Comparison of ENCODE assay signal across 7 cellular contexts in genomic region chr5:140575309-140575708, GRCh38. TPM values are rescaled to one million over a fixed set of nuclear protein-coding genes. Genes with fewer than 3 reads are reported as not detected.
DNase-seq lines count a peak whose midpoint lies in the region; ATAC-seq, FAIRE-seq and TF ChIP-seq lines count a peak whose summit lies in the region.
"Had no signal": no experiment of that assay in that cellular context is flagged by ENCODE, and none has a peak within 500 bp of the region (broad histone marks: within the 10 kb centered on the region; RNA-seq: fewer than 3 reads in every experiment).

No MANE protein-coding gene starts in this region.

- FAIRE-seq in urothelium cell line (lab: Jason Lieb, UNC): no peak
- FAIRE-seq: TTC549 had no signal

- no peak overlapping the region for H2BK15ac ChIP-seq in mesendoderm (replicated peaks; ENCODE audit: low read depth)

- H3K4me3 ChIP-seq in GM23338 (no peak overlapping the region), mesendoderm (ENCODE audit: low read length) (no peak overlapping the region)

- H3K27me3 Mint-ChIP-seq in GM23338 (ENCODE audit: insufficient read depth, low read depth, poor library complexity): no peaks in the 10 kb centered on the region
- H3K27me3 Mint-ChIP-seq in WTC11 (ENCODE audit: low read depth): peaks cover 5% of the 10 kb centered on the region

- H3K9me3 Mint-ChIP-seq in GM23338 (no peaks in the 10 kb centered on the region), WTC11 (no peaks in the 10 kb centered on the region; the same call in 1 of the 2 replicates)

- peak overlapping the region; percentile 10 for H2BK5ac ChIP-seq in mesendoderm (ENCODE audit: low read length)

- peak; percentile 56 to 84 for TF ChIP-seq CTCF in GM23338 (conservative IDR thresholded peaks at IDR 0.05; ENCODE audit: low read depth in 2 of 2)
- no peak for TF ChIP-seq CTCF in WTC11 (IDR thresholded peaks at IDR 0.05)

- no peak overlapping the region for H2BK120ac ChIP-seq in mesendoderm (ENCODE audit: low read depth, low read length)

- H3K9ac ChIP-seq in mesendoderm (ENCODE audit: low read length): no peak overlapping the region

- H3K9me2 ChIP-seq in GM23338 (ENCODE audit: insufficient read depth): no peaks in the 10 kb centered on the region

- WGBS in mesendoderm (ENCODE audit: extremely low coverage, insufficient coverage, low lambda C conversion rate): no CpG with 5 or more reads among the region's 8 CpGs

- no peak overlapping the region for H3K18ac ChIP-seq in mesendoderm (ENCODE audit: low read length)

- no peaks in the 10 kb centered on the region for H4K20me1 ChIP-seq in GM23338 (replicated peaks; ENCODE audit: insufficient read depth)

- H3K79me2 ChIP-seq in GM23338 (replicated peaks; ENCODE audit: insufficient read depth) (no peaks in the 10 kb centered on the region), mesendoderm (ENCODE audit: control insufficient read depth, insufficient read depth, low read length) (no peaks in the 10 kb centered on the region)

- H3K4me1 Mint-ChIP-seq in GM23338 (no peaks in the 10 kb centered on the region), WTC11 (no peaks in the 10 kb centered on the region)

- H3K4ac ChIP-seq in mesendoderm (ENCODE audit: low read depth, low read length): peak overlapping the region; percentile 2

- H2AFZ ChIP-seq in GM23338: no peak overlapping the region

- POLR2A ChIA-PET in WTC11 (lab: Charles Lee): no interaction called here

- H3F3A ChIP-seq in GM23338 (replicated peaks; ENCODE audit: low read depth): no peaks in the 10 kb centered on the region

- H3K4me1 ChIP-seq in GM23338 (ENCODE audit: insufficient read depth) (no peaks in the 10 kb centered on the region), mesendoderm (ENCODE audit: control insufficient read depth, low read depth, low read length) (peaks cover 5% of the 10 kb centered on the region)

- DNase-seq in GM23338 (ENCODE audit: low spot score): peak; percentile 60
- peak; percentile 60 for DNase-seq in WTC11 (ENCODE audit: low spot score)
- peak; percentile 57 for DNase-seq in mesendoderm
- no peak for DNase-seq in urothelium cell line (ENCODE audit: low spot score)
- no peak for DNase-seq in COLO829 (ENCODE audit: low spot score)
- no peak for DNase-seq in activated effector memory CD4-positive, alpha-beta T cell treated with Interleukin-2 at 50 U/mL for 16 hours

- H3K27ac Mint-ChIP-seq in GM23338 (no peak overlapping the region), WTC11 (0 out of 2 replicates have a peak overlapping the region, but pooled peaks have one; percentile 45)

- H3K27me3 ChIP-seq in GM23338 (ENCODE audit: insufficient read depth): no peaks in the 10 kb centered on the region
- H3K27me3 ChIP-seq in mesendoderm (ENCODE audit: insufficient read depth, low read length, poor library complexity): no peaks in the 10 kb centered on the region

- H3K36me3 ChIP-seq in GM23338 (ENCODE audit: insufficient read depth): no peaks in the 10 kb centered on the region
- H3K36me3 ChIP-seq in mesendoderm (ENCODE audit: control insufficient read depth, insufficient read depth, low read length): no peaks in the 10 kb centered on the region

- H3K36me3 Mint-ChIP-seq in GM23338 (ENCODE audit: low read depth) (no peaks in the 10 kb centered on the region), WTC11 (no peaks in the 10 kb centered on the region)

- ATAC-seq in GM23338: peak; percentile 80
- ATAC-seq in WTC11: peak; percentile 66

- no peak overlapping the region for H3K4me3 Mint-ChIP-seq in GM23338
- H3K4me3 Mint-ChIP-seq in WTC11: no peak overlapping the region

- CTCF ChIA-PET in WTC11 (lab: Charles Lee): no interaction called here

- H3K56ac ChIP-seq in mesendoderm (ENCODE audit: low read length): peak overlapping the region; percentile 40

- H3K27ac ChIP-seq in GM23338 (ENCODE audit: low read depth): no peak overlapping the region
- H3K27ac ChIP-seq in mesendoderm (ENCODE audit: low read depth, low read length): peak overlapping the region; percentile 3

- H3K23ac ChIP-seq in mesendoderm (ENCODE audit: low read length): no peak overlapping the region

- H4K8ac ChIP-seq in mesendoderm (ENCODE audit: low read depth, low read length): no peak overlapping the region

- H4K5ac ChIP-seq in mesendoderm (ENCODE audit: low read length): no peak overlapping the region

- no peak overlapping the region for H3K4me2 ChIP-seq in GM23338
- no peak overlapping the region for H3K4me2 ChIP-seq in mesendoderm (ENCODE audit: low read length)

- no peak overlapping the region for H2AK5ac ChIP-seq in mesendoderm (ENCODE audit: low read length)

- H3K79me1 ChIP-seq in mesendoderm (ENCODE audit: low read length): no peaks in the 10 kb centered on the region

TF ChIP-seq in GM23338, 12 proteins besides CTCF, POLR2A, EP300 and RAD21 (continues in another document):
- no peak for TF ChIP-seq ZNF331 (CRISPR knock-in tag; IDR thresholded peaks at IDR 0.05; ENCODE audit: low read depth)
- TF ChIP-seq EZH2 (IDR thresholded peaks at IDR 0.05; ENCODE audit: low read depth, unreplicated experiment): no peak
- TF ChIP-seq ZNF114 (CRISPR knock-in tag; IDR thresholded peaks at IDR 0.05): no peak
- TF ChIP-seq POLR2AphosphoS5 (IDR thresholded peaks at IDR 0.05; ENCODE audit: low read depth): no peak
- TF ChIP-seq ETS1 (IDR thresholded peaks at IDR 0.05): no peak

TF ChIP-seq in WTC11, 78 proteins besides CTCF, POLR2A, EP300 and RAD21 (continues in another document):
- TF ChIP-seq ATF3 (CRISPR knock-in tag; conservative IDR thresholded peaks at IDR 0.05) (no peak), E2F1 (CRISPR knock-in tag; IDR thresholded peaks at IDR 0.05) (no peak), ATF1 (CRISPR knock-in tag; IDR thresholded peaks at IDR 0.05) (no peak), ZNF671 (CRISPR knock-in tag; IDR thresholded peaks at IDR 0.05) (no peak), ERG (CRISPR knock-in tag; IDR thresholded peaks at IDR 0.05) (no peak), RORB (CRISPR knock-in tag; IDR thresholded peaks at IDR 0.05) (no peak), CREB1 (CRISPR knock-in tag; IDR thresholded peaks at IDR 0.05) (no peak), ETV6 (CRISPR knock-in tag; IDR thresholded peaks at IDR 0.05) (no peak), ZNF263 (CRISPR knock-in tag; IDR thresholded peaks at IDR 0.05; ENCODE audit: low read depth) (no peak)

RNA-seq across cellular contexts. Expression of gene SLC35A4, which starts 10.7 kb away (rescaled TPM):
- total RNA-seq in GM23338 (2014; rRNA removed; shearing (Covaris generic)): 34.4 and 39.1 TPM in 2 replicates
- polyA plus RNA-seq in GM23338 (2016; fragmentation: Nextera tagmentation; extraction: Ambion mirVana): 17.7 and 19.0 TPM in 2 replicates
- total RNA-seq in WTC11 (2021): 74.7 to 75.7 TPM (median 74.8 TPM) in 3 replicates
- 96.0 TPM for polyA plus RNA-seq in mesendoderm (2013, experiment 1 of 2)
- 90.8 TPM for polyA plus RNA-seq in mesendoderm (2013, experiment 2 of 2)

RNA-seq across cellular contexts. Expression of gene APBB3, which starts 10.9 kb away (rescaled TPM):
- total RNA-seq in GM23338 (2014; rRNA removed; shearing (Covaris generic)): 10.2 and 15.4 TPM in 2 replicates
- 7.7 and 9.0 TPM in 2 replicates for polyA plus RNA-seq in GM23338 (2016; fragmentation: Nextera tagmentation; extraction: Ambion mirVana)
- 23.7 to 25.9 TPM (median 25.2 TPM) in 3 replicates for total RNA-seq in WTC11 (2021)
- polyA plus RNA-seq in mesendoderm (2013, experiment 1 of 2): 5.6 TPM
- 4.8 TPM for polyA plus RNA-seq in mesendoderm (2013, experiment 2 of 2)

RNA-seq across cellular contexts. Expression of gene SRA1, which starts 18.0 kb away (rescaled TPM):
- total RNA-seq in GM23338 (2014; rRNA removed; shearing (Covaris generic)): 29.7 and 38.4 TPM in 2 replicates
- polyA plus RNA-seq in GM23338 (2016; fragmentation: Nextera tagmentation; extraction: Ambion mirVana): 67.2 and 74.7 TPM in 2 replicates
- total RNA-seq in WTC11 (2021): 34.5 to 37.8 TPM (median 34.6 TPM) in 3 replicates
- 33.0 TPM for polyA plus RNA-seq in mesendoderm (2013, experiment 1 of 2)
- polyA plus RNA-seq in mesendoderm (2013, experiment 2 of 2): 33.3 TPM

RNA-seq across cellular contexts. Expression of gene EIF4EBP3, which starts 27.8 kb away (rescaled TPM):
- 2.4 TPM in 1 of 2 replicates, not detected in the other for total RNA-seq in GM23338 (2014; rRNA removed; shearing (Covaris generic))
- 20.2 and 21.5 TPM in 2 replicates for polyA plus RNA-seq in GM23338 (2016; fragmentation: Nextera tagmentation; extraction: Ambion mirVana)
- 8.4 to 9.8 TPM (median 8.8 TPM) in 3 replicates for total RNA-seq in WTC11 (2021)
- 13.5 TPM for polyA plus RNA-seq in mesendoderm (2013, experiment 1 of 2)
- polyA plus RNA-seq in mesendoderm (2013, experiment 2 of 2): 13.7 TPM

RNA-seq across cellular contexts. Expression of gene CD14, which starts 57.7 kb away (rescaled TPM):
- not detected in 2 replicates for total RNA-seq in GM23338 (2014; rRNA removed; shearing (Covaris generic))
- 0.17 TPM in 1 of 2 replicates, not detected in the other for polyA plus RNA-seq in GM23338 (2016; fragmentation: Nextera tagmentation; extraction: Ambion mirVana)
- 0.27 to 0.63 TPM (median 0.53 TPM) in 3 replicates for total RNA-seq in WTC11 (2021)
- polyA plus RNA-seq in mesendoderm (2013, experiment 1 of 2): 0.06 TPM
- 0.04 TPM for polyA plus RNA-seq in mesendoderm (2013, experiment 2 of 2)

Comparison
In these comparisons a context has a peak if more than half of its experiments do, and no peak if none do; other contexts are left out.
1. DNase-seq: peak in GM23338 (single experiment), WTC11 (single experiment) and mesendoderm (single experiment); none in urothelium cell line (single experiment), COLO829 (single experiment) and activated effector memory CD4-positive, alpha-beta T cell treated with Interleukin-2 at 50 U/mL for 16 hours (single experiment).